29 cellular contexts compared by ENCODE assay signal in genomic region chr1:51829058-51829457, GRCh38. TPM values are rescaled to one million over a fixed set of nuclear protein-coding genes. Genes with fewer than 3 reads are reported as not detected.
DNase-seq lines count a peak whose midpoint lies in the region; ATAC-seq and TF ChIP-seq lines count a peak whose summit lies in the region.
"Had no signal": no experiment of that assay in that cellular context is flagged by ENCODE, and none has a peak within 500 bp of the region (broad histone marks: within the 10 kb centered on the region; RNA-seq: fewer than 3 reads in every experiment).

No MANE protein-coding gene starts in this region.

- POLR2A ChIA-PET in MCF 10A (lab: Yijun Ruan, JAX): no interaction called here

- CTCF ChIA-PET in MCF 10A (lab: Yijun Ruan, JAX): interaction anchor here (0.7 kb wide), 1 partner anchor 171 kb away, joined by 4 read pairs; no protein-coding TSS in a partner anchor

- peaks cover 4% of the 10 kb centered on the region for H3K36me3 ChIP-seq in breast epithelium
- H3K36me3 ChIP-seq: ovary had no signal

- peaks cover 4% of the 10 kb centered on the region for H3K4me1 Mint-ChIP-seq in MCF 10A (ENCODE audit: insufficient read depth, unreplicated experiment)
- H3K4me1 Mint-ChIP-seq: activated naive CD8-positive, alpha-beta T cell treated with anti-CD3 and anti-CD28 coated beads for 36 hours had no signal

- peaks cover 48% of the 10 kb centered on the region for H3K36me3 Mint-ChIP-seq in MCF 10A (ENCODE audit: insufficient read depth, unreplicated experiment)

- no peaks in the 10 kb centered on the region for H3K4me1 ChIP-seq in breast epithelium
- H3K4me1 ChIP-seq: BE2C, lower lobe of right lung, right atrium auricular region, stomach, thyroid gland had no signal

- DNase-seq in MCF 10A (ENCODE audit: unreplicated experiment) (peak; percentile 63), breast epithelium (ENCODE audit: low spot score in 2 of 2) (no peak), NCI-H226 (peak; percentile 13), glomerular visceral epithelial cell (ENCODE audit: extremely low spot score) (peak; percentile 7), GM13976 (ENCODE audit: low spot score) (no peak), NCI-H1092 (lab: John Stamatoyannopoulos, UW) (no peak), HuH-7 (ENCODE audit: low spot score) (no peak)
- DNase-seq: ACHN; activated effector memory CD4-positive, alpha-beta T cell treated with Interleukin-2 at 50 U/mL for 16 hours; activated naive CD8-positive, alpha-beta T cell treated with anti-CD3 and anti-CD28 coated beads for 36 hours; BE2C; central memory CD4-positive, alpha-beta T cell; dermis blood vessel endothelial cell; DMS79; HCEC 1CT; Karpas-422; lower lobe of right lung; mucosa of descending colon; NCI-H1092 treated with DMSO at 0.1 percent for 48 hours; NCI-H2029 treated with DMSO at 0.1 percent for 48 hours; NCI-H510A; ovary; stimulated activated CD4-positive, alpha-beta T cell treated with anti-CD3 and anti-CD28 coated beads, Interleukin-2, amount 100 ng/mL, for 24 hours; stomach; T-helper 2 cell; thyroid gland had no signal

- H3K27me3 Mint-ChIP-seq in MCF 10A (ENCODE audit: insufficient read depth, unreplicated experiment): no peaks in the 10 kb centered on the region
- H3K27me3 Mint-ChIP-seq: activated naive CD8-positive, alpha-beta T cell treated with anti-CD3 and anti-CD28 coated beads for 36 hours had no signal

- peak overlapping the region; percentile 74 for H3K27ac Mint-ChIP-seq in MCF 10A (ENCODE audit: low read depth, unreplicated experiment)

- in situ Hi-C loops in GM13976 (cut with MboI; ENCODE audit: low sequenced_read_pairs, unreplicated experiment): no loop called here

- intact Hi-C loops in MCF 10A (cut with micrococcal nuclease) (no loop called here), breast epithelium (cut with DNase I; ENCODE audit: low total_unique reads) (no loop called here)

- ATAC-seq in HG03045 (IDR thresholded peaks at IDR 0.05; ENCODE audit: unreplicated experiment): no peak
- ATAC-seq: lower lobe of right lung, mucosa of descending colon had no signal

- no peak overlapping the region for H3K4me3 Mint-ChIP-seq in MCF 10A (ENCODE audit: unreplicated experiment)
- H3K4me3 Mint-ChIP-seq: activated naive CD8-positive, alpha-beta T cell treated with anti-CD3 and anti-CD28 coated beads for 36 hours had no signal

- H3K9me3 ChIP-seq in breast epithelium: no peaks in the 10 kb centered on the region
- H3K9me3 ChIP-seq: BE2C, lower lobe of right lung, mucosa of descending colon, ovary, right atrium auricular region, stomach, thyroid gland had no signal

- TF ChIP-seq POLR2A in breast epithelium (IDR thresholded peaks at IDR 0.05): no peak

- H3K27me3 ChIP-seq in breast epithelium: no peaks in the 10 kb centered on the region
- H3K27me3 ChIP-seq: BE2C, ovary, right atrium auricular region, stomach, thyroid gland had no signal

- TF ChIP-seq CTCF in MCF 10A (IDR thresholded peaks at IDR 0.05; ENCODE audit: unreplicated experiment) (no peak), breast epithelium (IDR thresholded peaks at IDR 0.05) (no peak), GM13976 (IDR thresholded peaks at IDR 0.05; ENCODE audit: borderline replicate concordance, control extremely low read depth, extremely low read depth, insufficient read depth, missing control alignments) (no peak)

- H3K9me3 Mint-ChIP-seq in MCF 10A (ENCODE audit: unreplicated experiment): no peaks in the 10 kb centered on the region
- H3K9me3 Mint-ChIP-seq: activated naive CD8-positive, alpha-beta T cell treated with anti-CD3 and anti-CD28 coated beads for 36 hours had no signal

- BruUV-seq in MCF 10A (replicated peaks; lab: Mats Ljungman, UMichigan): no TSS peak

- no peak overlapping the region for H3K27ac ChIP-seq in breast epithelium
- H3K27ac ChIP-seq: HL-60, lower lobe of right lung, ovary, right atrium auricular region, stomach, thyroid gland had no signal

- no peak overlapping the region for H3K4me3 ChIP-seq in breast epithelium
- H3K4me3 ChIP-seq: lower lobe of right lung, mucosa of descending colon, ovary, right atrium auricular region, stomach, thyroid gland had no signal

RNA-seq across cellular contexts. Expression of gene NRDC, which starts 49.5 kb away (rescaled TPM):
- total RNA-seq in MCF 10A (2022) (168 and 176 TPM in 2 replicates), breast epithelium (100 to 1,000 TPM in 1 of 3 donors, 10 to 100 TPM in 2; 90.6 to 103 (median 97.5) TPM)

Comparison
In these comparisons a context has a peak if more than half of its experiments do, and no peak if none do; other contexts are left out.
1. DNase-seq: peak in MCF 10A (single experiment), NCI-H226 (single experiment) and glomerular visceral epithelial cell (single experiment); none in breast epithelium (0 of 2), GM13976 (single experiment), NCI-H1092 (single experiment) and HuH-7 (single experiment).